ENCODE assay signal across 9 cellular contexts in the genomic region with DNA sequence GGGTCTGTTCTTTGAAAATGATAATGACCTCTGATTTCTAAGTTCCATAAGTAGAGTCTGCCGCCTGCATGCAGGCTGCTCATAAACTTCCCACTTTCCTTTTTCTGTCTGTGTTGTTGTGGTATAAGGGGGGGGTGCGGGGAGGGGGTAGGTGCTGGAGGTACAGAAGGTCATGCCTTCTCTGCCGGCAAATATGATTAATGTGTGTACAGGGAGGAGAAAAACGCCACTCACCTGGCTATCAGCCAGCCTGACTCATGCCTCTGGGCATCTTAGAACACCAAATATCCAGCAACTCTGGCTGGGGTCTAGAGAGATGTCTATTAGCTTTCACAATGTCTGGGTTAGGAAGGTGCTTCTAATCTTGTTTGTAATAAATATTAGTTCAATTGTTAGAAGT.
A peak's percentile ranks its signal among the peaks of the same experiment; 100 is the strongest.
DNase-seq lines count a peak whose midpoint lies in the region; TF ChIP-seq lines count a peak whose summit lies in the region.
"Had no signal": no experiment of that assay in that cellular context is flagged by ENCODE, and none has a peak within 500 bp of the region (broad histone marks: within the 10 kb centered on the region; RNA-seq: fewer than 3 reads in every experiment).

No MANE protein-coding gene starts in this region.

- peak overlapping the region; percentile 44 to 66 for H3K27ac ChIP-seq in liver (ENCODE audit: low read depth in 1 of 2, low read length in 2 of 2)

- no peaks in the 10 kb centered on the region for H3K27me3 ChIP-seq in liver (ENCODE audit: control insufficient read depth in 4 of 4, insufficient read depth in 4 of 4, low read length in 3 of 4)
- H3K27me3 ChIP-seq: dorsolateral prefrontal cortex had no signal

- H3K27ac Mint-ChIP-seq in activated naive CD4-positive, alpha-beta T cell treated with anti-CD3 and anti-CD28 coated beads for 36 hours, result no peak overlapping the region
- no peak overlapping the region for H3K27ac Mint-ChIP-seq in activated naive CD4-positive, alpha-beta T cell treated with anti-CD3 and anti-CD28 coated beads, Interleukin-2, amount 10 ng/mL, durations not matched to agents 7 days and 5 days

- peaks cover 5% of the 10 kb centered on the region for H3K4me1 Mint-ChIP-seq in activated naive CD4-positive, alpha-beta T cell treated with anti-CD3 and anti-CD28 coated beads for 36 hours (ENCODE audit: low read depth)
- peaks cover 10% of the 10 kb centered on the region for H3K4me1 Mint-ChIP-seq in activated naive CD4-positive, alpha-beta T cell treated with anti-CD3 and anti-CD28 coated beads, Interleukin-2, amount 10 ng/mL, durations not matched to agents 7 days and 5 days

- no peak overlapping the region for H3K9ac ChIP-seq in liver (ENCODE audit: low read depth in 1 of 2, low read length in 2 of 2)

- no peak overlapping the region for H3K4me3 ChIP-seq in astrocyte of the cerebellum (ENCODE audit: low read depth, low read length)
- peak overlapping the region in 1 of 3 donors; percentile 12 for H3K4me3 ChIP-seq in liver (ENCODE audit: low read depth in 1 of 3, low read length in 3 of 3)

- no peak for TF ChIP-seq CTCF in astrocyte of the cerebellum (IDR thresholded peaks at IDR 0.05; ENCODE audit: low read depth, low read length, missing control alignments)
- no peak for TF ChIP-seq CTCF in liver (IDR thresholded peaks at IDR 0.05; ENCODE audit: low read depth, low read length, missing input control)

- H3K4me3 Mint-ChIP-seq in activated naive CD4-positive, alpha-beta T cell treated with anti-CD3 and anti-CD28 coated beads for 36 hours, result no peak overlapping the region
- H3K4me3 Mint-ChIP-seq in activated naive CD4-positive, alpha-beta T cell treated with anti-CD3 and anti-CD28 coated beads, Interleukin-2, amount 10 ng/mL, durations not matched to agents 7 days and 5 days, result no peak overlapping the region

- H3K9me3 ChIP-seq in liver (ENCODE audit: control insufficient read depth in 4 of 4, low read length in 3 of 4), result no peaks in the 10 kb centered on the region

- in situ Hi-C loops in astrocyte of the cerebellum (cut with HindIII; ENCODE audit: low sequenced_read_pairs), result no loop called here

- peaks cover 0 to 12% (median 4%) of the 10 kb centered on the region in 4 donors for H3K4me1 ChIP-seq in liver (ENCODE audit: control insufficient read depth in 4 of 4, insufficient read depth in 4 of 4, low read length in 3 of 4)

- peak; percentile 38 for DNase-seq in GM04504 (ENCODE audit: low read depth)
- DNase-seq in HuH-7 (ENCODE audit: low spot score), result peak; percentile 2
- peak; percentile 65 for DNase-seq in astrocyte of the cerebellum (ENCODE audit: low read depth)
- DNase-seq in activated naive CD4-positive, alpha-beta T cell treated with anti-CD3 and anti-CD28 coated beads for 36 hours, result no peak
- no peak for DNase-seq in stimulated activated naive CD4-positive, alpha-beta T cell treated with Interleukin-2 at 50 U/mL for 16 hours (lab: John Stamatoyannopoulos, UW)
- no peak for DNase-seq in activated naive CD4-positive, alpha-beta T cell treated with anti-CD3 and anti-CD28 coated beads, Interleukin-2, amount 10 ng/mL, durations not matched to agents 7 days and 5 days
- no peak for DNase-seq in hippocampal formation (lab: John Stamatoyannopoulos, UW)

- TF ChIP-seq RAD21 in liver (IDR thresholded peaks at IDR 0.05), result no peak

- H3K9me3 Mint-ChIP-seq in activated naive CD4-positive, alpha-beta T cell treated with anti-CD3 and anti-CD28 coated beads for 36 hours, result no peaks in the 10 kb centered on the region
- H3K9me3 Mint-ChIP-seq in activated naive CD4-positive, alpha-beta T cell treated with anti-CD3 and anti-CD28 coated beads, Interleukin-2, amount 10 ng/mL, durations not matched to agents 7 days and 5 days, result no peaks in the 10 kb centered on the region

- no peaks in the 10 kb centered on the region for H3K36me3 ChIP-seq in liver (ENCODE audit: control insufficient read depth in 4 of 4, insufficient read depth in 3 of 4, low read depth in 1 of 4, low read length in 3 of 4)

- intact Hi-C loops in activated naive CD4-positive, alpha-beta T cell treated with anti-CD3 and anti-CD28 coated beads for 36 hours (cut with micrococcal nuclease), result no loop called here

- H3K27me3 Mint-ChIP-seq in activated naive CD4-positive, alpha-beta T cell treated with anti-CD3 and anti-CD28 coated beads for 36 hours (ENCODE audit: low read depth), result peaks cover 6% of the 10 kb centered on the region
- peaks cover 7% of the 10 kb centered on the region for H3K27me3 Mint-ChIP-seq in activated naive CD4-positive, alpha-beta T cell treated with anti-CD3 and anti-CD28 coated beads, Interleukin-2, amount 10 ng/mL, durations not matched to agents 7 days and 5 days

- CTCF ChIA-PET in activated naive CD4-positive, alpha-beta T cell treated with anti-CD3 and anti-CD28 coated beads for 36 hours (lab: Charles Lee), result no interaction called here
- CTCF ChIA-PET in activated naive CD4-positive, alpha-beta T cell treated with anti-CD3 and anti-CD28 coated beads, Interleukin-2, amount 10 ng/mL, durations not matched to agents 7 days and 5 days (lab: Charles Lee), result no interaction called here

- no peaks in the 10 kb centered on the region for H3K36me3 Mint-ChIP-seq in activated naive CD4-positive, alpha-beta T cell treated with anti-CD3 and anti-CD28 coated beads for 36 hours (ENCODE audit: low read depth)
- no peaks in the 10 kb centered on the region for H3K36me3 Mint-ChIP-seq in activated naive CD4-positive, alpha-beta T cell treated with anti-CD3 and anti-CD28 coated beads, Interleukin-2, amount 10 ng/mL, durations not matched to agents 7 days and 5 days

- 24% methylated on average over 4 of the region's 4 CpGs for WGBS in liver

TF ChIP-seq in liver, 16 proteins besides CTCF, POLR2A, EP300 and RAD21:
- TF ChIP-seq EGR1 (IDR thresholded peaks at IDR 0.05; ENCODE audit: low read depth in 2 of 2), result no peak
- no peak for TF ChIP-seq HNF4A (conservative IDR thresholded peaks at IDR 0.05)
- TF ChIP-seq NR2F2 (IDR thresholded peaks at IDR 0.05), result peak; percentile 67
- no peak for TF ChIP-seq RXRA (IDR thresholded peaks at IDR 0.05)
- TF ChIP-seq GABPA (IDR thresholded peaks at IDR 0.05 in 1 of 2, conservative IDR thresholded peaks at IDR 0.05 in 1 of 2), result no peak
- no peak for TF ChIP-seq SP1 (IDR thresholded peaks at IDR 0.05)
TF ChIP-seq in liver: peak in this region for 1.

Comparison
In these comparisons a context has a peak if more than half of its experiments do, and no peak if none do; other contexts are left out.
1. DNase-seq: peak in GM04504 (single experiment), HuH-7 (single experiment) and astrocyte of the cerebellum (single experiment); none in activated naive CD4-positive, alpha-beta T cell treated with anti-CD3 and anti-CD28 coated beads for 36 hours (single experiment), stimulated activated naive CD4-positive, alpha-beta T cell treated with Interleukin-2 at 50 U/mL for 16 hours (single experiment), activated naive CD4-positive, alpha-beta T cell treated with anti-CD3 and anti-CD28 coated beads, Interleukin-2, amount 10 ng/mL, durations not matched to agents 7 days and 5 days (single experiment) and hippocampal formation (0 of 2).